18 cellular contexts compared by ENCODE assay signal in genomic region chr20:54146672-54147071, GRCh38. TPM values are rescaled to one million over a fixed set of nuclear protein-coding genes. Genes with fewer than 3 reads are reported as not detected.
DNase-seq lines count a peak whose midpoint lies in the region; ATAC-seq, FAIRE-seq and TF ChIP-seq lines count a peak whose summit lies in the region.
"Had no signal": no experiment of that assay in that cellular context is flagged by ENCODE, and none has a peak within 500 bp of the region (broad histone marks: within the 10 kb centered on the region; RNA-seq: fewer than 3 reads in every experiment).

No MANE protein-coding gene starts in this region.

- TF ChIP-seq POLR2A in A549 (IDR thresholded peaks at IDR 0.05; ENCODE audit: low read length) (no peak), HCT116 (IDR thresholded peaks at IDR 0.05; ENCODE audit: borderline replicate concordance, extremely low read depth, insufficient read depth, insufficient read length) (no peak), upper lobe of left lung (IDR thresholded peaks at IDR 0.05) (no peak)

- H3K9ac ChIP-seq in HCT116 (ENCODE audit: low read length), result no peak overlapping the region
- H3K9ac ChIP-seq: GM23248 had no signal

- H3K9me2 ChIP-seq in HCT116 (ENCODE audit: insufficient read depth), result no peaks in the 10 kb centered on the region

- intact Hi-C loops in HCT116 (cut with micrococcal nuclease), result no loop called here

- POLR2A ChIA-PET in A549 (lab: Yijun Ruan, JAX) (interaction anchor here (3.1 kb wide), 1 partner anchor 31 kb away, joined by 21 read pairs; no protein-coding TSS in a partner anchor), HCT116 (lab: Charles Lee) (no interaction called here)

- H3K4me2 ChIP-seq in A549 (0 out of 3 replicates have a peak overlapping the region, but pooled peaks have one; percentile 12), HCT116 (ENCODE audit: low read length) (no peak overlapping the region)

- no peak overlapping the region for H3K4me3 ChIP-seq in A549
- no peak overlapping the region for H3K4me3 ChIP-seq in HCT116 (replicated peaks in 1 of 2; ENCODE audit: low read depth in 1 of 2, low read length in 2 of 2)
- no peak overlapping the region for H3K4me3 ChIP-seq in bronchial epithelial cell (ENCODE audit: low read depth, low read length)
- H3K4me3 ChIP-seq in small intestine (ENCODE audit: low read depth in 1 of 2, low read length in 2 of 2), result no peak overlapping the region
- H3K4me3 ChIP-seq in upper lobe of left lung, result no peak overlapping the region
- H3K4me3 ChIP-seq: GM23248 had no signal

- ATAC-seq in A549, result no peak
- ATAC-seq in HCT116, result no peak
- no peak for ATAC-seq in upper lobe of left lung (ENCODE audit: low FRiP score in 2 of 2)
- no peak for ATAC-seq in HG03442 (IDR thresholded peaks at IDR 0.05; ENCODE audit: unreplicated experiment)

- TF ChIP-seq EP300 in A549 (IDR thresholded peaks at IDR 0.05) (no peak), upper lobe of left lung (IDR thresholded peaks at IDR 0.05) (no peak)

- no peaks in the 10 kb centered on the region for H3K79me2 ChIP-seq in HCT116 (ENCODE audit: insufficient read depth, low read length)

- H3K4me1 ChIP-seq in A549, result peaks cover 65% of the 10 kb centered on the region
- H3K4me1 ChIP-seq in HCT116 (ENCODE audit: control insufficient read depth in 1 of 2, insufficient read depth in 2 of 2, low read length in 2 of 2), result peaks cover 42 to 66% of the 10 kb centered on the region in 2 experiments
- peaks cover 0 to 3% of the 10 kb centered on the region in 2 donors for H3K4me1 ChIP-seq in small intestine (ENCODE audit: control insufficient read depth in 2 of 2, insufficient read depth in 1 of 2, low read depth in 1 of 2, low read length in 1 of 2)
- no peaks in the 10 kb centered on the region for H3K4me1 ChIP-seq in upper lobe of left lung

- no peak for DNase-seq in A549 (ENCODE audit: low read depth in 1 of 2, low spot score in 1 of 2)
- DNase-seq in HCT116 (ENCODE audit: low read depth, low spot score), result no peak
- peak; percentile 50 for DNase-seq in bronchial epithelial cell (ENCODE audit: low read depth)
- peak; percentile 73 for DNase-seq in small intestine
- DNase-seq in HCEC 1CT, result no peak
- DNase-seq in upper lobe of left lung, result no peak
- DNase-seq: 8988T; C1 segment of cervical spinal cord; Calu3; CD4-positive, alpha-beta memory T cell; COR-L47; DMS53; DMS79 treated with DMSO at 0.1 percent for 48 hours; GF-D8; GM23248; H9 had no signal

- H2AFZ ChIP-seq in HCT116 (ENCODE audit: low read depth, low read length, poor library complexity, severe bottlenecking), result no peak overlapping the region
- H2AFZ ChIP-seq: GM23248 had no signal

- H3K9me3 ChIP-seq in A549 (peaks cover 6% of the 10 kb centered on the region), HCT116 (ENCODE audit: control insufficient read depth in 1 of 2, insufficient read depth in 1 of 2, low read depth in 1 of 2, low read length in 2 of 2) (peaks cover 5 to 6% of the 10 kb centered on the region in 2 experiments; a peak in 2 of 4 replicates), small intestine (ENCODE audit: control insufficient read depth, low read depth) (no peaks in the 10 kb centered on the region), upper lobe of left lung (no peaks in the 10 kb centered on the region)

- H4K20me1 ChIP-seq in HCT116 (ENCODE audit: insufficient read depth), result no peaks in the 10 kb centered on the region

- FAIRE-seq in A549 (lab: Jason Lieb, UNC) (no peak), bronchial epithelial cell (lab: Jason Lieb, UNC) (no peak), small intestine (lab: Jason Lieb, UNC) (no peak)
- FAIRE-seq: GM12892 had no signal

- 38% methylated on average over 1 of the region's 1 CpG for WGBS in A549 (ENCODE audit: missing lambda C conversion rate)
- WGBS in small intestine, 3 donors, result 14 to 54% (median 36%) methylated on average over 1 of the region's 1 CpG
- WGBS in upper lobe of left lung, 2 donors, result 80% methylated on average over 1 of the region's 1 CpG

- H3K27me3 ChIP-seq in HCT116 (ENCODE audit: insufficient read depth, low read length) (no peaks in the 10 kb centered on the region), bronchial epithelial cell (ENCODE audit: control insufficient read depth, insufficient read depth, low read length) (no peaks in the 10 kb centered on the region), small intestine (ENCODE audit: control insufficient read depth in 2 of 2, insufficient read depth in 2 of 2, low read length in 2 of 2) (peaks cover 0 to 3% of the 10 kb centered on the region in 2 donors), upper lobe of left lung (no peaks in the 10 kb centered on the region)

- no peak for TF ChIP-seq CTCF in A549 (IDR thresholded peaks at IDR 0.05)
- TF ChIP-seq CTCF in HCT116 (IDR thresholded peaks at IDR 0.05 in 2 of 3, conservative IDR thresholded peaks at IDR 0.05 in 1 of 3; ENCODE audit: borderline replicate concordance in 1 of 3, insufficient read depth in 1 of 3, low read depth in 2 of 3, low read length in 2 of 3), result no peak
- no peak for TF ChIP-seq CTCF in bronchial epithelial cell (IDR thresholded peaks at IDR 0.05; ENCODE audit: insufficient read depth, low read length, severe bottlenecking)
- no peak for TF ChIP-seq CTCF in upper lobe of left lung (IDR thresholded peaks at IDR 0.05)

- CTCF ChIA-PET in A549 (lab: Yijun Ruan, JAX) (interaction anchor here (1.2 to 3.2 kb wide), 5 partner anchors 24 to 53 kb away, joined by 3 to 15 read pairs (median 4); no protein-coding TSS in a partner anchor), HCT116 (lab: Charles Lee) (no interaction called here)

- no TSS peak for BruUV-seq in HCT116 (replicated peaks; lab: Mats Ljungman, UMichigan)

- RAD21 ChIA-PET in HCT116 (lab: Charles Lee; ENCODE audit: low non-redundant PET in 1 of 2, low total read pairs in 2 of 2, uncharacterized antibody in 2 of 2, unreplicated experiment in 2 of 2), result no interaction called here

- TF ChIP-seq RAD21 in A549 (conservative IDR thresholded peaks at IDR 0.05 in 1 of 2, IDR thresholded peaks at IDR 0.05 in 1 of 2) (no peak), HCT116 (IDR thresholded peaks at IDR 0.05; ENCODE audit: low read depth) (no peak)

- H3K27ac ChIP-seq in A549, result peak overlapping the region; percentile 86 to 93
- H3K27ac ChIP-seq in HCT116 (ENCODE audit: low read depth, low read length), result 0 out of 2 replicates have a peak overlapping the region, but pooled peaks have one; percentile 7
- H3K27ac ChIP-seq in small intestine (ENCODE audit: low read depth in 1 of 2, low read length in 1 of 2), result no peak overlapping the region
- H3K27ac ChIP-seq in upper lobe of left lung, result no peak overlapping the region
- H3K27ac ChIP-seq: GM23248 had no signal

- H3K36me3 ChIP-seq in HCT116 (ENCODE audit: control insufficient read depth in 1 of 2, insufficient read depth in 2 of 2, low read length in 2 of 2) (peaks cover 0 to 9% of the 10 kb centered on the region in 2 experiments; a peak in 1 of 4 replicates), bronchial epithelial cell (ENCODE audit: control insufficient read depth, insufficient read depth, low read length) (no peaks in the 10 kb centered on the region), small intestine (ENCODE audit: control insufficient read depth in 2 of 2, insufficient read depth in 2 of 2, low read length in 2 of 2) (no peaks in the 10 kb centered on the region), upper lobe of left lung (no peaks in the 10 kb centered on the region)

TF ChIP-seq in A549, 52 proteins besides CTCF, POLR2A, EP300 and RAD21:
- TF ChIP-seq GATA3 (IDR thresholded peaks at IDR 0.05; ENCODE audit: borderline replicate concordance) (peak; percentile 30; the same call in 1 of the 2 replicates), FOSL2 (IDR thresholded peaks at IDR 0.05) (no peak), FOSL2 (CRISPR knock-in tag; IDR thresholded peaks at IDR 0.05) (peak; percentile 21; the same call in 1 of the 2 replicates), JUNB (IDR thresholded peaks at IDR 0.05) (no peak), HOXB13 (CRISPR knock-in tag; IDR thresholded peaks at IDR 0.05; ENCODE audit: low read depth) (no peak), MAFK (IDR thresholded peaks at IDR 0.05; ENCODE audit: partially characterized antibody) (peak; percentile 71)
TF ChIP-seq in A549: peak in this region for 3.

TF ChIP-seq in HCT116, 20 proteins besides CTCF, POLR2A, EP300 and RAD21 (continues in another document):
- TF ChIP-seq ZNF274 (IDR thresholded peaks at IDR 0.05; ENCODE audit: low read depth, low read length), result no peak
- TF ChIP-seq, protein P1, sequence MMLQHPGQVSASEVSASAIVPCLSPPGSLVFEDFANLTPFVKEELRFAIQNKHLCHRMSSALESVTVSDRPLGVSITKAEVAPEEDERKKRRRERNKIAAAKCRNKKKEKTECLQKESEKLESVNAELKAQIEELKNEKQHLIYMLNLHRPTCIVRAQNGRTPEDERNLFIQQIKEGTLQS (IDR thresholded peaks at IDR 0.05), result no peak
- no peak for TF ChIP-seq MAX (IDR thresholded peaks at IDR 0.05)
- TF ChIP-seq EZH2phosphoT487 (IDR thresholded peaks at IDR 0.05; ENCODE audit: borderline replicate concordance), result no peak
- no peak for TF ChIP-seq SP1 (IDR thresholded peaks at IDR 0.05; ENCODE audit: low read depth)
- no peak for TF ChIP-seq CEBPB (IDR thresholded peaks at IDR 0.05; ENCODE audit: low read depth)
- TF ChIP-seq JUND (IDR thresholded peaks at IDR 0.05), result no peak
- TF ChIP-seq CBX3 (IDR thresholded peaks at IDR 0.05; ENCODE audit: low read depth), result no peak
- TF ChIP-seq ELF1 (IDR thresholded peaks at IDR 0.05; ENCODE audit: borderline replicate concordance, low read depth), result no peak

RNA-seq across cellular contexts. Expression of gene CYP24A1, which starts 27.1 kb away (rescaled TPM):
- polyA plus RNA-seq in A549 (2011; rRNA removed), result 1,617 and 1,630 TPM in 2 replicates
- polyA plus RNA-seq in A549 (2012; cell fraction: cytosol; rRNA removed), result 456 and 584 TPM in 2 replicates
- 1,301 and 1,335 TPM in 2 replicates for polyA plus RNA-seq in A549 (2012; cell fraction: nucleus; rRNA removed)
- 623 to 738 TPM (median 722 TPM) in 3 replicates for polyA plus RNA-seq in A549 (2017; fragmentation: RNase III; extraction: RNeasy Plus Mini Kit Qiagen cat#74134 plus additional on column Dnase treatment)
- polyA minus RNA-seq in A549 (2011; rRNA and poly(A)+ RNA removed), result 4,726 and 5,326 TPM in 2 replicates
- 267 TPM for total RNA-seq in HCT116 (2021; ENCODE audit: unreplicated experiment)
- polyA plus RNA-seq in HCT116 (2012), result 18.9 and 34.6 TPM in 2 replicates
- total RNA-seq in bronchial epithelial cell, result 6.9 and 8.7 TPM in 2 replicates
- under 1 TPM in 1 of 3 donors, not detected in 2; 0.03 TPM for polyA plus RNA-seq in small intestine
- 10 to 100 TPM in 1 of 6 donors, 1 to 10 TPM in 1, under 1 TPM in 3, not detected in 1; 0.13 to 31.0 (median 0.61) TPM for total RNA-seq in upper lobe of left lung
- total RNA-seq: H9 had no signal

Comparison
In these comparisons a context has a peak if more than half of its experiments do, and no peak if none do; other contexts are left out.
1. DNase-seq: peak in bronchial epithelial cell (single experiment) and small intestine (single experiment); none in A549 (0 of 2), HCT116 (single experiment), HCEC 1CT (single experiment) and upper lobe of left lung (0 of 2).
2. H3K27ac ChIP-seq: peak in A549 (2 of 2) and HCT116 (single experiment); none in small intestine (0 of 2) and upper lobe of left lung (0 of 4).